ENCODE assay signal across 8 cellular contexts in genomic region chr3:11770477-11771381, GRCh38.
DNase-seq lines count a peak whose midpoint lies in the region; ATAC-seq lines count a peak whose summit lies in the region.

No MANE protein-coding gene starts in this region.

- no peak overlapping the region for H2AFZ ChIP-seq in ACC112 (ENCODE audit: low read length, unreplicated experiment)

- peak; percentile 99 for ATAC-seq in GM18873 (IDR thresholded peaks at IDR 0.05; ENCODE audit: low FRiP score, unreplicated experiment)
- peak; percentile 99 for ATAC-seq in HG03135 (IDR thresholded peaks at IDR 0.05; ENCODE audit: unreplicated experiment)

- H3K4me1 ChIP-seq in ACC112 (ENCODE audit: control insufficient read depth, insufficient read depth, low read length, unreplicated experiment), result peaks cover 17% of the 10 kb centered on the region

- intact Hi-C loops in activated CD4-positive, alpha-beta memory T cell treated with anti-CD3 and anti-CD28 coated beads for 36 hours (cut with micrococcal nuclease), result loop anchor here (1.0 kb wide), 2 partner anchors 50 kb away; no protein-coding TSS in a partner anchor

- no peaks in the 10 kb centered on the region for H3K79me2 ChIP-seq in ACC112 (ENCODE audit: control insufficient read depth, insufficient read depth, low read length, unreplicated experiment)

- H3K4me3 ChIP-seq in ACC112 (ENCODE audit: low read depth, low read length), result peak overlapping the region; percentile 17

- DNase-seq in NCI-H345 treated with DMSO at 0.1 percent for 48 hours (lab: John Stamatoyannopoulos, UW; ENCODE audit: unreplicated experiment), result peak; percentile 83
- DNase-seq in activated CD4-positive, alpha-beta memory T cell treated with anti-CD3 and anti-CD28 coated beads for 36 hours, result peak; percentile 88
- DNase-seq in ecto neural progenitor cell (ENCODE audit: low spot score), result peak; percentile 78
- peak; percentile 78 for DNase-seq in medulla oblongata (ENCODE audit: extremely low spot score)
- DNase-seq in stimulated activated CD8-positive, alpha-beta memory T cell treated with anti-CD3 and anti-CD28 coated beads, Interleukin-12 subunit alpha, Interleukin-12 subunit beta, amount 100 ng/mL, for 4 hours (ENCODE audit: low read depth), result peak; percentile 38

- H3K36me3 Mint-ChIP-seq in activated CD4-positive, alpha-beta memory T cell treated with anti-CD3 and anti-CD28 coated beads for 36 hours, result no peaks in the 10 kb centered on the region

- H3K27ac Mint-ChIP-seq in activated CD4-positive, alpha-beta memory T cell treated with anti-CD3 and anti-CD28 coated beads for 36 hours, result peak overlapping the region; percentile 47

- H3K4me1 Mint-ChIP-seq in activated CD4-positive, alpha-beta memory T cell treated with anti-CD3 and anti-CD28 coated beads for 36 hours (ENCODE audit: low read depth), result peaks cover 20% of the 10 kb centered on the region

- no peak overlapping the region for H3K27ac ChIP-seq in ACC112 (ENCODE audit: low read depth, low read length)

- no peaks in the 10 kb centered on the region for H3K27me3 Mint-ChIP-seq in activated CD4-positive, alpha-beta memory T cell treated with anti-CD3 and anti-CD28 coated beads for 36 hours

- H3K27me3 ChIP-seq in ACC112 (ENCODE audit: insufficient read depth, low read length), result no peaks in the 10 kb centered on the region

- H3K36me3 ChIP-seq in ACC112 (ENCODE audit: insufficient read depth, low read length), result no peaks in the 10 kb centered on the region

- no peaks in the 10 kb centered on the region for H3K9me3 Mint-ChIP-seq in activated CD4-positive, alpha-beta memory T cell treated with anti-CD3 and anti-CD28 coated beads for 36 hours

- CTCF ChIA-PET in activated CD4-positive, alpha-beta memory T cell treated with anti-CD3 and anti-CD28 coated beads for 36 hours (lab: Charles Lee), result interaction anchor here (0.8 to 1.2 kb wide), 4 partner anchors 33 to 711 kb away, joined by 3 to 5 read pairs (median 4); no protein-coding TSS in a partner anchor

- H3K4me3 Mint-ChIP-seq in activated CD4-positive, alpha-beta memory T cell treated with anti-CD3 and anti-CD28 coated beads for 36 hours, result no peak overlapping the region

- POLR2A ChIA-PET in activated CD4-positive, alpha-beta memory T cell treated with anti-CD3 and anti-CD28 coated beads for 36 hours (lab: Charles Lee), result interaction anchor here (1.5 kb wide), 1 partner anchor 46 kb away, joined by 5 read pairs; no protein-coding TSS in a partner anchor

Comparison
In these comparisons a context has a peak if more than half of its experiments do, and no peak if none do; other contexts are left out.
1. DNase-seq: peak in every context shown above with its lines; median percentile 88 in activated CD4-positive, alpha-beta memory T cell treated with anti-CD3 and anti-CD28 coated beads for 36 hours; 83 in NCI-H345 treated with DMSO at 0.1 percent for 48 hours; 78 in ecto neural progenitor cell; 78 in medulla oblongata; 38 in stimulated activated CD8-positive, alpha-beta memory T cell treated with anti-CD3 and anti-CD28 coated beads, Interleukin-12 subunit alpha, Interleukin-12 subunit beta, amount 100 ng/mL, for 4 hours.